26 cellular contexts compared by ENCODE assay signal in the genomic region with DNA sequence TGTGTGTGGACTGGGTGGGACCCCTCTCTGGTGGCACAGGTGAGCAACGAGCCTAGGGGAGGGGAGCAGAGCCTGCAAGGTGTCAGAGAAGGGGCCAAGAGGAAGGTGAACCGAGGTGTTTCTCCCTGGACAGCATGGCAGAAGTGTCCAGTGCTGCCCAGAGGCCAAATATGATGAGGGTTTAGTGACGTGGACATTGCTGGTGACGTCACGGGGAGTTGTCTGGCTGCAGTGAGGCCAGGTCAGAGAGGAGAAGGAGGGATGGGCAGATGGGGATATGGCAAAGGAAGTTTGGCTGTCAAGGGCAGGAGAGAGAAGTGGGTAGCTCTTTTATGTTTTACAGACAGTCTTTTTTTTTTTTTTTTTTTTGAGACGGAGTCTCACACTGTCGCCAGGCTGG. TPM values are rescaled to one million over a fixed set of nuclear protein-coding genes. Genes with fewer than 3 reads are reported as not detected.
DNase-seq lines count a peak whose midpoint lies in the region; ATAC-seq and TF ChIP-seq lines count a peak whose summit lies in the region.
"Had no signal": no experiment of that assay in that cellular context is flagged by ENCODE, and none has a peak within 500 bp of the region (broad histone marks: within the 10 kb centered on the region; RNA-seq: fewer than 3 reads in every experiment).

No MANE protein-coding gene starts in this region.

- no peak overlapping the region for H3K4me2 ChIP-seq in osteoblast (ENCODE audit: insufficient read depth, low read length)

- no peak overlapping the region for H3K4me3 ChIP-seq in osteoblast (ENCODE audit: insufficient read depth, low read length)
- H3K4me3 ChIP-seq: gastroesophageal sphincter, lower lobe of right lung, upper lobe of right lung had no signal

- H4K20me1 ChIP-seq in osteoblast (ENCODE audit: insufficient read depth, low read length): no peaks in the 10 kb centered on the region

- H2AFZ ChIP-seq in osteoblast (ENCODE audit: low read length): no peak overlapping the region

- H3K27me3 Mint-ChIP-seq in brain: peaks cover 14% of the 10 kb centered on the region

- peaks cover 18% of the 10 kb centered on the region for H3K4me1 Mint-ChIP-seq in brain

- no peaks in the 10 kb centered on the region for H3K9me3 ChIP-seq in osteoblast (ENCODE audit: low read depth, low read length)
- H3K9me3 ChIP-seq: gastroesophageal sphincter, lower lobe of right lung, upper lobe of right lung had no signal

- peak overlapping the region; percentile 15 to 76 (median 30) for H3K4me3 Mint-ChIP-seq in brain
- H3K4me3 Mint-ChIP-seq: HFFc6; stimulated activated effector memory CD8-positive, alpha-beta T cell treated with anti-CD3 and anti-CD28 coated beads, Interleukin-12 subunit alpha, Interleukin-12 subunit beta, amount 100 ng/mL, for 72 hours had no signal

- H3K27ac ChIP-seq in osteoblast (ENCODE audit: low read depth, low read length): no peak overlapping the region
- H3K27ac ChIP-seq: 22Rv1, C4-2B, gastroesophageal sphincter, lower lobe of right lung, upper lobe of right lung, VCaP had no signal

- H3K36me3 Mint-ChIP-seq in brain: peaks cover 4% of the 10 kb centered on the region

- DNase-seq in DMS53 (lab: John Stamatoyannopoulos, UW): peak; percentile 45
- no peak for DNase-seq in DMS53 treated with DMSO at 0.1 percent for 48 hours (lab: John Stamatoyannopoulos, UW; ENCODE audit: unreplicated experiment)
- peak; percentile 44 for DNase-seq in osteoblast (ENCODE audit: insufficient read length, low spot score, missing footprints)
- no peak for DNase-seq in T1000 (lab: John Stamatoyannopoulos, UW)
- DNase-seq: activated CD4-positive, alpha-beta T cell treated with anti-CD3 and anti-CD28 coated beads for 4 hours; activated CD8-positive, alpha-beta memory T cell treated with anti-CD3 and anti-CD28 coated beads for 24 hours; activated T-cell treated with anti-CD3 and anti-CD28 coated beads for 4 hours; anterior cingulate cortex; GOT3; HFFc6; lower lobe of right lung; naive thymus-derived CD4-positive, alpha-beta T cell; NCI-H1092 treated with DMSO at 0.1 percent for 48 hours; NCI-H1694 treated with DMSO at 0.1 percent for 48 hours; NCI-H446 treated with DMSO at 0.1 percent for 48 hours; SW 1271; upper lobe of right lung had no signal

- ATAC-seq in HG03095 (IDR thresholded peaks at IDR 0.05; ENCODE audit: unreplicated experiment): no peak
- ATAC-seq: activated naive CD4-positive, alpha-beta T cell treated with anti-CD3 and anti-CD28 coated beads, Interleukin-2, amount 50 U/mL, for 72 hours; gastroesophageal sphincter; lower lobe of right lung; naive thymus-derived CD4-positive, alpha-beta T cell; stimulated activated effector memory CD8-positive, alpha-beta T cell treated with anti-CD3 and anti-CD28 coated beads, Interleukin-12 subunit alpha, Interleukin-12 subunit beta, amount 100 ng/mL, for 72 hours; upper lobe of right lung had no signal

- H3K27ac Mint-ChIP-seq in brain: no peak overlapping the region
- H3K27ac Mint-ChIP-seq: activated naive CD4-positive, alpha-beta T cell treated with anti-CD3 and anti-CD28 coated beads, Interleukin-2, amount 50 U/mL, for 72 hours; activated T-helper 2 cell treated with anti-CD3 and anti-CD28 coated beads, Interferon-gamma antibody, Interleukin-2, Interleukin-4, amounts not matched to agents 10 μg/mL and 5 μg/mL and 100 μg/mL, durations not matched to agents 14 hours and 24 hours and 36 hours; HFFc6; stimulated activated effector memory CD8-positive, alpha-beta T cell treated with anti-CD3 and anti-CD28 coated beads, Interleukin-12 subunit alpha, Interleukin-12 subunit beta, amount 100 ng/mL, for 72 hours had no signal

- peaks cover 6% of the 10 kb centered on the region for H3K36me3 ChIP-seq in osteoblast (ENCODE audit: insufficient read depth, low read length)

- no peaks in the 10 kb centered on the region for H3K4me1 ChIP-seq in osteoblast (ENCODE audit: insufficient read depth, low read length)
- H3K4me1 ChIP-seq: upper lobe of right lung had no signal

- peaks cover 33% of the 10 kb centered on the region for H3K27me3 ChIP-seq in osteoblast (ENCODE audit: insufficient read depth, low read length)
- H3K27me3 ChIP-seq: gastroesophageal sphincter had no signal

- no peak for TF ChIP-seq CTCF in brain (conservative IDR thresholded peaks at IDR 0.05)
- TF ChIP-seq CTCF in osteoblast (IDR thresholded peaks at IDR 0.05; ENCODE audit: extremely low read depth, low read depth, low read length): no peak

- H3K9me3 Mint-ChIP-seq in brain: no peaks in the 10 kb centered on the region
- H3K9me3 Mint-ChIP-seq: activated naive CD4-positive, alpha-beta T cell treated with anti-CD3 and anti-CD28 coated beads, Interleukin-2, amount 50 U/mL, for 72 hours; activated T-helper 2 cell treated with anti-CD3 and anti-CD28 coated beads, Interferon-gamma antibody, Interleukin-2, Interleukin-4, amounts not matched to agents 10 μg/mL and 5 μg/mL and 100 μg/mL, durations not matched to agents 14 hours and 24 hours and 36 hours; HFFc6; naive thymus-derived CD4-positive, alpha-beta T cell; stimulated activated effector memory CD8-positive, alpha-beta T cell treated with anti-CD3 and anti-CD28 coated beads, Interleukin-12 subunit alpha, Interleukin-12 subunit beta, amount 100 ng/mL, for 72 hours had no signal

- H3K79me2 ChIP-seq in osteoblast (ENCODE audit: insufficient read depth, low read length): no peaks in the 10 kb centered on the region

RNA-seq across cellular contexts. Expression of a gene that starts 2.6 kb away (rescaled TPM):
- 19.3 TPM for polyA plus RNA-seq in brain (ENCODE audit: insufficient read depth, low read depth, low replicate concordance)
- total RNA-seq in osteoblast: under 0.01 TPM in 2 replicates

RNA-seq across cellular contexts. Expression of a gene that starts 23.0 kb away (rescaled TPM):
- 37.9 TPM for polyA plus RNA-seq in brain (ENCODE audit: insufficient read depth, low read depth, low replicate concordance)
- 11.9 and 13.0 TPM in 2 replicates for total RNA-seq in osteoblast

RNA-seq across cellular contexts. Expression of a gene that starts 24.3 kb away (rescaled TPM):
- 22.0 TPM for polyA plus RNA-seq in brain (ENCODE audit: insufficient read depth, low read depth, low replicate concordance)
- total RNA-seq in osteoblast: 12.4 and 14.1 TPM in 2 replicates

RNA-seq across cellular contexts. Expression of a gene that starts 35.6 kb away (rescaled TPM):
- polyA plus RNA-seq in brain (ENCODE audit: insufficient read depth, low read depth, low replicate concordance): 101 TPM
- total RNA-seq in osteoblast: 51.0 and 61.6 TPM in 2 replicates

Comparison
In these comparisons a context has a peak if more than half of its experiments do, and no peak if none do; other contexts are left out.
1. DNase-seq: peak in DMS53 (single experiment) and osteoblast (single experiment); none in DMS53 treated with DMSO at 0.1 percent for 48 hours (single experiment) and T1000 (single experiment).